ENCODE assay signal across 30 cellular contexts in the genomic region with DNA sequence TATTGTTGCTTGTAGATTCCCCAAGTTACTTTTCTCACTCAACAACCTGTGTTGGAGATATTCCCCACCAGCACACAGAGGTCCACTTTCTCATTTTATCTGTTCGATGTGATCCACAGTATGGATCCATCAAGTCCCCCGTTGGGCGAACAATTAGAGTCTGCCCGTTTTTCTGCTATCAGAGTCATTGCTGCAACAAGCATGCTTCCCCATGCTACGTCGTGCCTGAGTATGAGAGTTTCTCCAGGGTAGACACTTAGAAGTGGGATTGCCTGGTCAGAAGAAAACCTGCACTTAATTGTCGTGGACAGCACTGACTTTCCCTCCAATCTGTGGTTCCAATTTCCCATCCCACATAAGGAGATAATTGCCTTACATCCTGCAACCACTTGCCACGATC.
"Had no signal": no experiment of that assay in that cellular context is flagged by ENCODE, and none has a peak within 500 bp of the region (broad histone marks: within the 10 kb centered on the region; RNA-seq: fewer than 3 reads in every experiment).

No MANE protein-coding gene starts in this region.

- H3K9me3 Mint-ChIP-seq: activated naive CD4-positive, alpha-beta T cell treated with anti-CD3 and anti-CD28 coated beads, Interleukin-2, amount 50 U/mL, for 24 hours had no signal

- ATAC-seq: activated CD8-positive, alpha-beta T cell treated with anti-CD3 and anti-CD28 coated beads, Interleukin-2, amount 10 ng/mL, durations not matched to agents 7 days and 5 days; body of pancreas; Right ventricle myocardium inferior had no signal

- FAIRE-seq: astrocyte had no signal

- H3K4me1 Mint-ChIP-seq: activated B cell treated with CpG ODN at 0.5 μM for 24 hours; activated naive CD4-positive, alpha-beta T cell treated with anti-CD3 and anti-CD28 coated beads, Interleukin-2, amount 50 U/mL, for 24 hours; activated naive CD8-positive, alpha-beta T cell treated with anti-CD3 and anti-CD28 coated beads, Interleukin-2, amount 10 ng/mL, durations not matched to agents 7 days and 5 days had no signal

- H3K27ac Mint-ChIP-seq: activated B cell treated with CpG ODN at 0.5 μM for 24 hours; activated CD8-positive, alpha-beta T cell treated with anti-CD3 and anti-CD28 coated beads, Interleukin-2, amount 10 ng/mL, durations not matched to agents 7 days and 5 days; activated naive CD4-positive, alpha-beta T cell treated with anti-CD3 and anti-CD28 coated beads, Interleukin-2, amount 50 U/mL, for 24 hours; activated naive CD8-positive, alpha-beta T cell treated with anti-CD3 and anti-CD28 coated beads, Interleukin-2, amount 10 ng/mL, durations not matched to agents 7 days and 5 days; activated T-cell treated with anti-CD3 and anti-CD28 coated beads, Interleukin-2, amount 50 U/mL, for 24 hours; activated T-helper 2 cell treated with anti-CD3 and anti-CD28 coated beads, Interferon-gamma antibody, Interleukin-2, Interleukin-4, amounts not matched to agents 10 μg/mL and 5 μg/mL and 100 μg/mL, durations not matched to agents 14 hours and 24 hours and 36 hours had no signal

- H3K4me3 Mint-ChIP-seq: activated B cell treated with CpG ODN at 0.5 μM for 24 hours; activated CD8-positive, alpha-beta T cell treated with anti-CD3 and anti-CD28 coated beads, Interleukin-2, amount 10 ng/mL, durations not matched to agents 7 days and 5 days; activated naive CD4-positive, alpha-beta T cell treated with anti-CD3 and anti-CD28 coated beads, Interleukin-2, amount 50 U/mL, for 24 hours; activated naive CD8-positive, alpha-beta T cell treated with anti-CD3 and anti-CD28 coated beads, Interleukin-2, amount 10 ng/mL, durations not matched to agents 7 days and 5 days; activated T-cell treated with anti-CD3 and anti-CD28 coated beads, Interleukin-2, amount 50 U/mL, for 24 hours had no signal

- H3K36me3 Mint-ChIP-seq: activated naive CD4-positive, alpha-beta T cell treated with anti-CD3 and anti-CD28 coated beads, Interleukin-2, amount 50 U/mL, for 24 hours; activated naive CD8-positive, alpha-beta T cell treated with anti-CD3 and anti-CD28 coated beads, Interleukin-2, amount 10 ng/mL, durations not matched to agents 7 days and 5 days had no signal

- DNase-seq: activated B cell treated with CpG ODN at 0.5 μM for 24 hours; activated CD4-positive, alpha-beta T cell treated with anti-CD3 and anti-CD28 coated beads for 48 hours; activated CD4-positive, alpha-beta T cell treated with anti-CD3 and anti-CD28 coated beads, Interleukin-2, amount 50 U/mL, for 4 hours; activated CD4-positive, CD25-positive, alpha-beta regulatory T cell treated with anti-CD3 and anti-CD28 coated beads, Interleukin-2, amount 50 U/mL, for 72 hours; activated CD8-positive, alpha-beta T cell treated with anti-CD3 and anti-CD28 coated beads, Interleukin-2, amount 10 ng/mL, durations not matched to agents 7 days and 5 days; activated gamma-delta T cell; activated naive CD4-positive, alpha-beta T cell treated with Interleukin-2 at 50 U/mL for 16 hours; activated naive CD8-positive, alpha-beta T cell treated with anti-CD3 and anti-CD28 coated beads, Interleukin-2, amount 10 ng/mL, durations not matched to agents 7 days and 5 days; activated T-cell treated with anti-CD3 and anti-CD28 coated beads, Interleukin-2, amount 50 U/mL, for 24 hours; amygdala; body of pancreas; caudate nucleus; cerebellar nuclear complex; MM.1S; MV-4-11; NCI-H1092; NCI-H1436 treated with DMSO at 0.1 percent for 48 hours; NCI-H1694 treated with DMSO at 0.1 percent for 48 hours; NCI-H2029; NCI-H345; NCI-H524 treated with DMSO at 0.1 percent for 48 hours; PC-9; SW 1271; T-helper 1 cell; T-helper 2 cell; T-helper 9 cell had no signal

- H3K27me3 Mint-ChIP-seq: activated B cell treated with CpG ODN at 0.5 μM for 24 hours; activated naive CD4-positive, alpha-beta T cell treated with anti-CD3 and anti-CD28 coated beads, Interleukin-2, amount 50 U/mL, for 24 hours; activated naive CD8-positive, alpha-beta T cell treated with anti-CD3 and anti-CD28 coated beads, Interleukin-2, amount 10 ng/mL, durations not matched to agents 7 days and 5 days; activated T-cell treated with anti-CD3 and anti-CD28 coated beads, Interleukin-2, amount 50 U/mL, for 24 hours had no signal
